19 cellular contexts compared by ENCODE assay signal in genomic region chr7:16295558-16295957, GRCh38.
"Had no signal": no experiment of that assay in that cellular context is flagged by ENCODE, and none has a peak within 500 bp of the region (broad histone marks: within the 10 kb centered on the region; RNA-seq: fewer than 3 reads in every experiment).

No MANE protein-coding gene starts in this region.

- H3K27me3 Mint-ChIP-seq: activated naive CD8-positive, alpha-beta T cell treated with anti-CD3 and anti-CD28 coated beads, Interleukin-2, amount 10 ng/mL, durations not matched to agents 7 days and 5 days; memory B cell; naive thymus-derived CD8-positive, alpha-beta T cell; stimulated activated naive CD8-positive, alpha-beta T cell treated with anti-CD3 and anti-CD28 coated beads, Interleukin-15, Interleukin-2, amounts not matched to agents 100 ng/mL and 50 ng/mL, for 24 hours had no signal

- H3K27ac Mint-ChIP-seq: activated naive CD8-positive, alpha-beta T cell treated with anti-CD3 and anti-CD28 coated beads, Interleukin-2, amount 10 ng/mL, durations not matched to agents 7 days and 5 days; endodermal cell; memory B cell; naive thymus-derived CD8-positive, alpha-beta T cell; stimulated activated naive CD8-positive, alpha-beta T cell treated with anti-CD3 and anti-CD28 coated beads, Interleukin-15, Interleukin-2, amounts not matched to agents 100 ng/mL and 50 ng/mL, for 24 hours had no signal

- H3K4me3 Mint-ChIP-seq: activated naive CD8-positive, alpha-beta T cell treated with anti-CD3 and anti-CD28 coated beads, Interleukin-2, amount 10 ng/mL, durations not matched to agents 7 days and 5 days; endodermal cell; memory B cell; naive thymus-derived CD8-positive, alpha-beta T cell; stimulated activated naive CD8-positive, alpha-beta T cell treated with anti-CD3 and anti-CD28 coated beads, Interleukin-15, Interleukin-2, amounts not matched to agents 100 ng/mL and 50 ng/mL, for 24 hours had no signal

- H3K36me3 Mint-ChIP-seq: activated naive CD8-positive, alpha-beta T cell treated with anti-CD3 and anti-CD28 coated beads, Interleukin-2, amount 10 ng/mL, durations not matched to agents 7 days and 5 days; memory B cell; naive thymus-derived CD8-positive, alpha-beta T cell had no signal

- H3K9me3 Mint-ChIP-seq: activated naive CD8-positive, alpha-beta T cell treated with anti-CD3 and anti-CD28 coated beads, Interleukin-2, amount 10 ng/mL, durations not matched to agents 7 days and 5 days; endodermal cell; memory B cell; naive thymus-derived CD8-positive, alpha-beta T cell; stimulated activated naive CD8-positive, alpha-beta T cell treated with anti-CD3 and anti-CD28 coated beads, Interleukin-15, Interleukin-2, amounts not matched to agents 100 ng/mL and 50 ng/mL, for 24 hours had no signal

- H3K4me1 Mint-ChIP-seq: activated naive CD8-positive, alpha-beta T cell treated with anti-CD3 and anti-CD28 coated beads, Interleukin-2, amount 10 ng/mL, durations not matched to agents 7 days and 5 days; endodermal cell; memory B cell; naive thymus-derived CD8-positive, alpha-beta T cell had no signal

- ATAC-seq: left lung; mucosa of descending colon; naive thymus-derived CD8-positive, alpha-beta T cell had no signal

- DNase-seq: activated CD4-positive, CD25-positive, alpha-beta regulatory T cell treated with anti-CD3 and anti-CD28 coated beads, Interleukin-2, amount 50 U/mL, for 72 hours; activated naive CD4-positive, alpha-beta T cell; activated naive CD8-positive, alpha-beta T cell treated with anti-CD3 and anti-CD28 coated beads, Interleukin-2, amount 10 ng/mL, durations not matched to agents 7 days and 5 days; dorsolateral prefrontal cortex; endodermal cell; islet precursor cell; left lung; mucosa of descending colon; naive thymus-derived CD8-positive, alpha-beta T cell; posterior cingulate gyrus; stimulated activated CD4-positive, alpha-beta T cell treated with anti-CD3 and anti-CD28 coated beads, Interleukin-15, amount 100 ng/mL, for 24 hours; stimulated activated CD4-positive, alpha-beta T cell treated with anti-CD3 and anti-CD28 coated beads, Interleukin-4, amount 100 ng/mL, for 24 hours; trophoblast cell had no signal

- H3K4me3 ChIP-seq: ascending aorta, dorsolateral prefrontal cortex, hepatocyte, left lung, mucosa of descending colon, skin epidermis, suprapubic skin had no signal
